9 cellular contexts compared by ENCODE assay signal in the genomic region with DNA sequence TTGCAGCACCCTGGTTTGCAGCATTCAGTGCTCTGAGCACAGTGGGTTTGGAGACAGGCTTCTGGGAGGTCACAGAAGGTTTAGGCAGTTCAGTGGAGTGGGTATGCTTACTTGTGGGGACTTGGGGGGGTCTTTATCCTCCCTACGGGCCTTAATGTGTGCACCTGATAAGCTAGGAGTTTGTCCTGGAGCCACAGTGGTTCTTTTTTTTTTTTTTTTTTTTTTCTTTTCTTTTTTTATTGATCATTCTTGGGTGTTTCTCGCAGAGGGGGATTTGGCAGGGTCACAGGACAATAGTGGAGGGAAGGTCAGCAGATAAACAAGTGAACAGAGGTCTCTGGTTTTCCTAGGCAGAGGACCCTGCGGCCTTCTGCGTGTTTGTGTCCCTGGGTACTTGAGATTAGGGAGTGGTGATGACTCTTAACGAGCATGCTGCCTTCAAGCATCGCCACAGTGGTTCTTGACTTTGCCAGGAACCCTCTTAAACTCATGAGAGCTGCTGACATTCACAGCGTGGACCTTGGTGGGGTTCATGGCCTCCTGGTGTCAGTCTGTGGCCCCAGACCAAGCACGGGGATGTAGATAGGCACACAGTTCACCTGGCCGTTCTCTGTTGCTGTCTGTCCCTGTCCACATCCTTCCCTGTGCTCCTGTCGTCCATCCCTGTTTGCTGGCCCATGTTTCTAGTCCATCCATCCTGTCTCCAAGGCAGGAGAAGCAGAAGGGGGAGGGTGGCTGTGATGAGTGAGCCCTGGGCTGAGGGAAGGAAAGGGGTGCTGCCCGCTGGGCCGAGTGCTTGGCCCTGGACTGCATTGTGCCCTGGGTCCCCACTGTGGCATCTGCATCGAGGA. TPM values are rescaled to one million over a fixed set of nuclear protein-coding genes. Genes with fewer than 3 reads are reported as not detected.
A peak's percentile ranks its signal among the peaks of the same experiment; 100 is the strongest.
DNase-seq lines count a peak whose midpoint lies in the region; TF ChIP-seq lines count a peak whose summit lies in the region.
"Had no signal": no experiment of that assay in that cellular context is flagged by ENCODE, and none has a peak within 500 bp of the region (broad histone marks: within the 10 kb centered on the region; RNA-seq: fewer than 3 reads in every experiment).

No MANE protein-coding gene starts in this region.

- intact Hi-C loops in sigmoid colon (cut with DNase I), result no loop called here

- TF ChIP-seq CTCF in SU-DHL-6 (IDR thresholded peaks at IDR 0.05; ENCODE audit: insufficient read depth, low read length, poor library complexity, severe bottlenecking) (no peak), fibroblast of lung (conservative IDR thresholded peaks at IDR 0.05 in 1 of 2, IDR thresholded peaks at IDR 0.05 in 1 of 2; ENCODE audit: low read depth in 1 of 2, low read length in 2 of 2) (no peak), sigmoid colon (IDR thresholded peaks at IDR 0.05) (no peak)

- H2AFZ ChIP-seq in SU-DHL-6 (ENCODE audit: low read depth, low read length, severe bottlenecking), result no peak overlapping the region
- H2AFZ ChIP-seq in fibroblast of lung (ENCODE audit: low read length), result no peak overlapping the region

- H3K36me3 ChIP-seq in SU-DHL-6 (ENCODE audit: low read length) (no peaks in the 10 kb centered on the region), fibroblast of lung (ENCODE audit: control insufficient read depth, insufficient read depth, low read length) (peaks cover 24% of the 10 kb centered on the region), sigmoid colon (peaks cover 0 to 22% (median 9%) of the 10 kb centered on the region in 4 donors)

- H3K4me2 ChIP-seq in SU-DHL-6 (ENCODE audit: low read depth, low read length, poor library complexity, severe bottlenecking), result peak overlapping the region; percentile 83
- H3K4me2 ChIP-seq in fibroblast of lung (ENCODE audit: extremely low read depth, insufficient read depth, low read length), result peak overlapping the region; percentile 92

- H3K79me2 ChIP-seq in SU-DHL-6 (ENCODE audit: insufficient read depth, low read length) (peaks cover 65% of the 10 kb centered on the region), fibroblast of lung (ENCODE audit: control insufficient read depth, insufficient read depth, low read length) (peaks cover 72% of the 10 kb centered on the region)

- WGBS in sigmoid colon, 2 donors, result 53 to 60% methylated on average over 13 of the region's 13 CpGs

- H3F3A ChIP-seq in SU-DHL-6 (ENCODE audit: insufficient read depth), result peaks cover 15% of the 10 kb centered on the region

- TF ChIP-seq POLR2A in sigmoid colon (IDR thresholded peaks at IDR 0.05), result no peak

- H3K4me3 ChIP-seq in SU-DHL-6 (ENCODE audit: insufficient read depth, low read length, poor library complexity, severe bottlenecking), result peak overlapping the region; percentile 29
- peak overlapping the region; percentile 24 to 83 (median 64) for H3K4me3 ChIP-seq in fibroblast of lung (replicated peaks in 1 of 4; ENCODE audit: control extremely low read depth in 1 of 4, insufficient read depth in 1 of 4, low read depth in 3 of 4, low read length in 4 of 4)
- peak overlapping the region in 3 of 4 donors; percentile 69 to 100 (median 78) for H3K4me3 ChIP-seq in sigmoid colon

- H3K4me1 ChIP-seq in fibroblast of lung (ENCODE audit: control insufficient read depth, extremely low read depth, insufficient read depth, low read length), result peaks cover 51% of the 10 kb centered on the region
- H3K4me1 ChIP-seq in sigmoid colon, result peaks cover 0 to 78% (median 76%) of the 10 kb centered on the region in 4 donors

- DNase-seq in DMS79 treated with DMSO at 0.1 percent for 48 hours (lab: John Stamatoyannopoulos, UW) (peak; percentile 9), fibroblast of lung (ENCODE audit: low read depth in 2 of 2) (no peak), sigmoid colon (no peak), SW 1271 (lab: John Stamatoyannopoulos, UW) (no peak), hypothalamus (lab: John Stamatoyannopoulos, UW) (no peak), NCI-H2171 (lab: John Stamatoyannopoulos, UW) (no peak)
- no peak for DNase-seq in stimulated activated CD4-positive, alpha-beta T cell treated with anti-CD3 and anti-CD28 coated beads, Interleukin-4, amount 100 ng/mL, for 1 hour
- DNase-seq: NCI-H2029 treated with DMSO at 0.1 percent for 48 hours had no signal

- H3K27ac ChIP-seq in SU-DHL-6 (ENCODE audit: low read depth, low read length) (peak overlapping the region; percentile 60), fibroblast of lung (ENCODE audit: insufficient read depth, low read length) (peak overlapping the region; percentile 0), sigmoid colon (peak overlapping the region; percentile 89 to 99 (median 96))

- H3K9me2 ChIP-seq in SU-DHL-6 (replicated peaks; ENCODE audit: insufficient read depth, low read length), result no peaks in the 10 kb centered on the region

- no peaks in the 10 kb centered on the region for H3K9me3 ChIP-seq in SU-DHL-6 (ENCODE audit: insufficient read depth, low read length)
- H3K9me3 ChIP-seq in fibroblast of lung (ENCODE audit: control insufficient read depth, insufficient read depth, low read depth, low read length), result no peaks in the 10 kb centered on the region
- H3K9me3 ChIP-seq in sigmoid colon, result no peaks in the 10 kb centered on the region

- H3K27me3 ChIP-seq in SU-DHL-6 (ENCODE audit: low read length) (no peaks in the 10 kb centered on the region), fibroblast of lung (ENCODE audit: control insufficient read depth, insufficient read depth, low read length) (no peaks in the 10 kb centered on the region), sigmoid colon (no peaks in the 10 kb centered on the region)

- H4K20me1 ChIP-seq in SU-DHL-6 (ENCODE audit: low read depth, low read length) (no peaks in the 10 kb centered on the region), fibroblast of lung (ENCODE audit: control insufficient read depth, extremely low read depth, insufficient read depth, low read length) (peaks cover 4% of the 10 kb centered on the region)

- peak overlapping the region; percentile 95 for H3K9ac ChIP-seq in SU-DHL-6 (ENCODE audit: low read length)
- H3K9ac ChIP-seq in fibroblast of lung (ENCODE audit: insufficient read depth, low read length), result no peak overlapping the region

- TF ChIP-seq EP300 in sigmoid colon (IDR thresholded peaks at IDR 0.05), result no peak

RNA-seq across cellular contexts. Expression of a gene that starts 2.7 kb away (rescaled TPM):
- total RNA-seq in fibroblast of lung (83.2 and 106 TPM in 2 replicates), sigmoid colon (100 to 1,000 TPM in 1 of 4 donors, 10 to 100 TPM in 3; 60.9 to 106 (median 87.6) TPM)
- polyA plus RNA-seq in fibroblast of lung (27.3 and 33.9 TPM in 2 replicates), sigmoid colon (100 to 1,000 TPM in 2 of 3 donors, 10 to 100 TPM in 1; 88.9 to 105 (median 101) TPM)
- 64.9 and 89.0 TPM in 2 replicates for polyA plus RNA-seq in fibroblast of lung (2012)
- 111 and 230 TPM in 2 replicates for polyA minus RNA-seq in fibroblast of lung (ENCODE audit: low replicate concordance)

RNA-seq across cellular contexts. Expression of a gene that starts 23.6 kb away (rescaled TPM):
- total RNA-seq in fibroblast of lung, result 4.4 and 10.6 TPM in 2 replicates
- polyA plus RNA-seq in fibroblast of lung, result 11.8 and 12.8 TPM in 2 replicates
- polyA plus RNA-seq in fibroblast of lung (2012), result 24.0 and 26.1 TPM in 2 replicates
- 20.2 and 33.3 TPM in 2 replicates for polyA minus RNA-seq in fibroblast of lung (ENCODE audit: low replicate concordance)
- total RNA-seq in sigmoid colon, result 10 to 100 TPM; 15.6 to 21.3 (median 19.2) TPM
- polyA plus RNA-seq in sigmoid colon, result 10 to 100 TPM; 39.0 to 76.5 (median 58.3) TPM

RNA-seq across cellular contexts. Expression of a gene that starts 26.4 kb away (rescaled TPM):
- total RNA-seq in fibroblast of lung, result 0.26 TPM in 1 of 2 replicates, not detected in the other
- polyA plus RNA-seq in fibroblast of lung, result 0.99 TPM in 1 of 2 replicates, not detected in the other
- polyA plus RNA-seq in fibroblast of lung (2012), result 2.0 TPM in 1 of 2 replicates, not detected in the other
- polyA minus RNA-seq in fibroblast of lung (ENCODE audit: low replicate concordance), result 2.2 TPM in 1 of 2 replicates, not detected in the other
- 10 to 100 TPM in 3 of 4 donors, 1 to 10 TPM in 1; 9.1 to 19.1 (median 15.7) TPM for total RNA-seq in sigmoid colon
- polyA plus RNA-seq in sigmoid colon, result 10 to 100 TPM in 1 of 3 donors, 1 to 10 TPM in 1, not detected in 1; 2.1 to 11.3 TPM

RNA-seq across cellular contexts. Expression of a gene that starts 48.6 kb away (rescaled TPM):
- total RNA-seq in fibroblast of lung (not detected in 2 replicates), sigmoid colon (1 to 10 TPM in 1 of 4 donors, not detected in 3; 1.8 TPM)
- polyA plus RNA-seq in fibroblast of lung (not detected in 2 replicates), sigmoid colon (not detected)
- not detected in 2 replicates for polyA plus RNA-seq in fibroblast of lung (2012)
- not detected in 2 replicates for polyA minus RNA-seq in fibroblast of lung (ENCODE audit: low replicate concordance)

RNA-seq across cellular contexts. Expression of a gene that starts 50.7 kb away (rescaled TPM):
- total RNA-seq in fibroblast of lung, result 22.1 and 41.9 TPM in 2 replicates
- polyA plus RNA-seq in fibroblast of lung, result 74.4 and 134 TPM in 2 replicates
- polyA plus RNA-seq in fibroblast of lung (2012), result 54.5 and 108 TPM in 2 replicates
- polyA minus RNA-seq in fibroblast of lung (ENCODE audit: low replicate concordance), result 179 and 323 TPM in 2 replicates
- 10 to 100 TPM; 43.2 to 60.1 (median 54.0) TPM for total RNA-seq in sigmoid colon
- 10 to 100 TPM; 19.2 to 76.1 (median 37.2) TPM for polyA plus RNA-seq in sigmoid colon

Comparison
In these comparisons a context has a peak if more than half of its experiments do, and no peak if none do; other contexts are left out.
1. H3K27ac ChIP-seq: peak in every context shown above with its lines; median percentile 96 in sigmoid colon; 60 in SU-DHL-6; 0 in fibroblast of lung.